Comparison of ENCODE assay signal across 1 cellular context in the genomic region with DNA sequence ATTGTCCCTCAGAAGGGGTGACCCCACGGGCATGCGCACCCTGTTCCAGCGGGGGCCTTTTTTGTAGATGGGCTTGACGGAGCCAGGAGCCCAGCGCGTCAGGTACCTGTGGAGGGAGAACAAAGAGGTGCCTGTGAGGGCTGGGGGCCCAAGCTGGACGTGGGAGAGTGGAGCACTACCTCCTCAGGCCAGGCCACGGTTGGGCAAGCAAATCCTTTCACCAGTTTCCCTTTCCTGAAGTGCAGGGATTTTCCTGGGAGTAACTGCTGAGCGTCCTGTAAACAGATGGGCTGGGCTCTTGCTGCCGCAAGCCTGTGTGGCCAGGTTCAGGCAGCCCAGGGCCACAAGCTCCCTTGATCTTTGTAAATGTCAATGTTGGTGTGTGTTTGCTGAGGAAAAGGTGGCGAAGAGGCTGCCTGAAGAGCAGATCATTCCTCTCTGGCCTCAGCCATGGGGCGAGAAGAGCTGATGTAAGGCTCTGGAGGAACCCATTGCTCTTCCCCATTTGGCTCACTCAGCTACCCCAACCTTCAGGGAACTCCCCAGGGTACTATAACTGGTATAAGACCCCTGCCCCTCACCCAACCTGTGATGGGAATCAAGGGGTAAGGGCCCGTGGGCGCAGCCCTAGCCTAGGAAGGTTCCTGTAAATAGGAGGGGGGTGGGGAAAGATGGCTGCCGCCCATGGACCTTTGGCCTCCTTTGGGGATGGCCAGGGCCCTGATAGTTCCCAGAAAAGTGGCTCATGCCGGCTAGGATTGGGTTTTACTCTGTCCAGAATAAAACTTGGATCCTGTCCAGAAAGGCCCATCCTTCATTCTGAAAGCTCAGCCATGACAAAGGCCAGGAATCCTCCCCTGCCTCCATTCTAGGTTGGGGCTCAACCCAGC.
A peak's percentile ranks its signal among the peaks of the same experiment; 100 is the strongest.
TF ChIP-seq lines count a peak whose summit lies in the region.

No MANE protein-coding gene starts in this region.

TF ChIP-seq in HepG2, 621 proteins besides CTCF, POLR2A, EP300 and RAD21 (continued from another document and continues in another):
- TF ChIP-seq ZNF687 (CRISPR knock-in tag; IDR thresholded peaks at IDR 0.05) (peak; percentile 92), BRD4 (CRISPR knock-in tag; IDR thresholded peaks at IDR 0.05) (no peak), RORA (CRISPR knock-in tag; IDR thresholded peaks at IDR 0.05) (no peak), POLR2AphosphoS5 (IDR thresholded peaks at IDR 0.05; ENCODE audit: low read depth, low read length) (peak; percentile 47), TGIF2 (CRISPR knock-in tag; IDR thresholded peaks at IDR 0.05) (no peak), ZBTB3 (CRISPR knock-in tag; IDR thresholded peaks at IDR 0.05; ENCODE audit: borderline replicate concordance, low read depth) (0 out of 2 replicates have a peak, but pooled peaks have one; percentile 29), POGZ (CRISPR knock-in tag; IDR thresholded peaks at IDR 0.05) (peak; percentile 71; the same call in 1 of the 2 replicates), SP1 (IDR thresholded peaks at IDR 0.05) (no peak), SP1 (CRISPR knock-in tag; IDR thresholded peaks at IDR 0.05) (no peak), MEIS2 (CRISPR knock-in tag; IDR thresholded peaks at IDR 0.05) (no peak), KLF9 (CRISPR knock-in tag; IDR thresholded peaks at IDR 0.05; ENCODE audit: low read depth) (no peak; the same call in 1 of the 2 replicates), RFX5 (IDR thresholded peaks at IDR 0.05; ENCODE audit: low read depth, low read length) (0 out of 2 replicates have a peak, but pooled peaks have one; percentile 10), PRPF4 (IDR thresholded peaks at IDR 0.05; ENCODE audit: low read depth, low read length, poor library complexity, severe bottlenecking) (no peak), RNF2 (conservative IDR thresholded peaks at IDR 0.05; ENCODE audit: low read depth) (no peak), HOXA3 (CRISPR knock-in tag; IDR thresholded peaks at IDR 0.05) (peak; percentile 73), ZNF724P (CRISPR knock-in tag; IDR thresholded peaks at IDR 0.05; ENCODE audit: borderline replicate concordance) (0 out of 2 replicates have a peak, but pooled peaks have one; percentile 73), RCOR2 (CRISPR knock-in tag; IDR thresholded peaks at IDR 0.05) (0 out of 2 replicates have a peak, but pooled peaks have one; percentile 71), ZNF44 (CRISPR knock-in tag; IDR thresholded peaks at IDR 0.05) (no peak; the same call in 1 of the 2 replicates), FOXM1 (CRISPR knock-in tag; IDR thresholded peaks at IDR 0.05) (no peak), KLF11 (CRISPR knock-in tag; IDR thresholded peaks at IDR 0.05) (0 out of 2 replicates have a peak, but pooled peaks have one; percentile 32), ATF7 (IDR thresholded peaks at IDR 0.05) (no peak), ATF7 (CRISPR knock-in tag; IDR thresholded peaks at IDR 0.05) (0 out of 2 replicates have a peak, but pooled peaks have one; percentile 21), MAFF (IDR thresholded peaks at IDR 0.05; ENCODE audit: low read depth, low read length) (no peak), IKZF4 (CRISPR knock-in tag; IDR thresholded peaks at IDR 0.05; ENCODE audit: borderline replicate concordance, low read depth, not compliant biosample characterization) (no peak), HMGXB3 (CRISPR knock-in tag; IDR thresholded peaks at IDR 0.05; ENCODE audit: borderline replicate concordance) (0 out of 2 replicates have a peak, but pooled peaks have one; percentile 30), SOX6 (IDR thresholded peaks at IDR 0.05) (no peak), SOX6 (CRISPR knock-in tag; IDR thresholded peaks at IDR 0.05) (peak; percentile 88), ZBTB1 (CRISPR knock-in tag; IDR thresholded peaks at IDR 0.05; ENCODE audit: borderline replicate concordance) (no peak), ZBTB38 (CRISPR knock-in tag; IDR thresholded peaks at IDR 0.05) (peak; percentile 78), ARID4A (CRISPR knock-in tag; IDR thresholded peaks at IDR 0.05; ENCODE audit: borderline replicate concordance) (peak; percentile 62; the same call in 1 of the 2 replicates), XBP1 (CRISPR knock-in tag; IDR thresholded peaks at IDR 0.05) (no peak), ELK4 (CRISPR knock-in tag; IDR thresholded peaks at IDR 0.05; ENCODE audit: borderline replicate concordance) (no peak)
- TF ChIP-seq, protein P1, sequence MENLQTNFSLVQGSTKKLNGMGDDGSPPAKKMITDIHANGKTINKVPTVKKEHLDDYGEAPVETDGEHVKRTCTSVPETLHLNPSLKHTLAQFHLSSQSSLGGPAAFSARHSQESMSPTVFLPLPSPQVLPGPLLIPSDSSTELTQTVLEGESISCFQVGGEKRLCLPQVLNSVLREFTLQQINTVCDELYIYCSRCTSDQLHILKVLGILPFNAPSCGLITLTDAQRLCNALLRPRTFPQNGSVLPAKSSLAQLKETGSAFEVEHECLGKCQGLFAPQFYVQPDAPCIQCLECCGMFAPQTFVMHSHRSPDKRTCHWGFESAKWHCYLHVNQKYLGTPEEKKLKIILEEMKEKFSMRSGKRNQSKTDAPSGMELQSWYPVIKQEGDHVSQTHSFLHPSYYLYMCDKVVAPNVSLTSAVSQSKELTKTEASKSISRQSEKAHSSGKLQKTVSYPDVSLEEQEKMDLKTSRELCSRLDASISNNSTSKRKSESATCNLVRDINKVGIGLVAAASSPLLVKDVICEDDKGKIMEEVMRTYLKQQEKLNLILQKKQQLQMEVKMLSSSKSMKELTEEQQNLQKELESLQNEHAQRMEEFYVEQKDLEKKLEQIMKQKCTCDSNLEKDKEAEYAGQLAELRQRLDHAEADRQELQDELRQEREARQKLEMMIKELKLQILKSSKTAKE (CRISPR knock-in tag; IDR thresholded peaks at IDR 0.05; ENCODE audit: borderline replicate concordance): peak; percentile 91
- TF ChIP-seq, protein P2, sequence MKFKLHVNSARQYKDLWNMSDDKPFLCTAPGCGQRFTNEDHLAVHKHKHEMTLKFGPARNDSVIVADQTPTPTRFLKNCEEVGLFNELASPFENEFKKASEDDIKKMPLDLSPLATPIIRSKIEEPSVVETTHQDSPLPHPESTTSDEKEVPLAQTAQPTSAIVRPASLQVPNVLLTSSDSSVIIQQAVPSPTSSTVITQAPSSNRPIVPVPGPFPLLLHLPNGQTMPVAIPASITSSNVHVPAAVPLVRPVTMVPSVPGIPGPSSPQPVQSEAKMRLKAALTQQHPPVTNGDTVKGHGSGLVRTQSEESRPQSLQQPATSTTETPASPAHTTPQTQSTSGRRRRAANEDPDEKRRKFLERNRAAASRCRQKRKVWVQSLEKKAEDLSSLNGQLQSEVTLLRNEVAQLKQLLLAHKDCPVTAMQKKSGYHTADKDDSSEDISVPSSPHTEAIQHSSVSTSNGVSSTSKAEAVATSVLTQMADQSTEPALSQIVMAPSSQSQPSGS (CRISPR knock-in tag; IDR thresholded peaks at IDR 0.05): no peak
- TF ChIP-seq, protein P3, sequence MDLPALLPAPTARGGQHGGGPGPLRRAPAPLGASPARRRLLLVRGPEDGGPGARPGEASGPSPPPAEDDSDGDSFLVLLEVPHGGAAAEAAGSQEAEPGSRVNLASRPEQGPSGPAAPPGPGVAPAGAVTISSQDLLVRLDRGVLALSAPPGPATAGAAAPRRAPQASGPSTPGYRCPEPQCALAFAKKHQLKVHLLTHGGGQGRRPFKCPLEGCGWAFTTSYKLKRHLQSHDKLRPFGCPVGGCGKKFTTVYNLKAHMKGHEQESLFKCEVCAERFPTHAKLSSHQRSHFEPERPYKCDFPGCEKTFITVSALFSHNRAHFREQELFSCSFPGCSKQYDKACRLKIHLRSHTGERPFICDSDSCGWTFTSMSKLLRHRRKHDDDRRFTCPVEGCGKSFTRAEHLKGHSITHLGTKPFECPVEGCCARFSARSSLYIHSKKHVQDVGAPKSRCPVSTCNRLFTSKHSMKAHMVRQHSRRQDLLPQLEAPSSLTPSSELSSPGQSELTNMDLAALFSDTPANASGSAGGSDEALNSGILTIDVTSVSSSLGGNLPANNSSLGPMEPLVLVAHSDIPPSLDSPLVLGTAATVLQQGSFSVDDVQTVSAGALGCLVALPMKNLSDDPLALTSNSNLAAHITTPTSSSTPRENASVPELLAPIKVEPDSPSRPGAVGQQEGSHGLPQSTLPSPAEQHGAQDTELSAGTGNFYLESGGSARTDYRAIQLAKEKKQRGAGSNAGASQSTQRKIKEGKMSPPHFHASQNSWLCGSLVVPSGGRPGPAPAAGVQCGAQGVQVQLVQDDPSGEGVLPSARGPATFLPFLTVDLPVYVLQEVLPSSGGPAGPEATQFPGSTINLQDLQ (CRISPR knock-in tag; IDR thresholded peaks at IDR 0.05): no peak
